ENCODE assay signal across 9 cellular contexts in genomic region chr20:24842591-24843442, GRCh38.
DNase-seq lines count a peak whose midpoint lies in the region; ATAC-seq lines count a peak whose summit lies in the region.
"Had no signal": no experiment of that assay in that cellular context is flagged by ENCODE, and none has a peak within 500 bp of the region (broad histone marks: within the 10 kb centered on the region; RNA-seq: fewer than 3 reads in every experiment).

No MANE protein-coding gene starts in this region.

- H3K27ac Mint-ChIP-seq in memory B cell (no peak overlapping the region), immature natural killer cell (no peak overlapping the region)
- H3K27ac Mint-ChIP-seq: nephron had no signal

- H3K4me1 Mint-ChIP-seq in memory B cell (peaks cover 11% of the 10 kb centered on the region), immature natural killer cell (no peaks in the 10 kb centered on the region)

- ATAC-seq in GM18511 (IDR thresholded peaks at IDR 0.05; ENCODE audit: unreplicated experiment) (peak; percentile 91), GM21723 (IDR thresholded peaks at IDR 0.05; ENCODE audit: unreplicated experiment) (peak; percentile 88), HG03575 (IDR thresholded peaks at IDR 0.05; ENCODE audit: extremely low read depth, insufficient number of reproducible peaks, low FRiP score, unreplicated experiment) (peak; percentile 75), memory B cell (ENCODE audit: low read depth) (peak; percentile 94)

- H3K36me3 Mint-ChIP-seq in memory B cell (no peaks in the 10 kb centered on the region), immature natural killer cell (peaks cover 0 to 6% (median 0%) of the 10 kb centered on the region in 3 donors)

- H3K27me3 Mint-ChIP-seq in memory B cell (peaks cover 12% of the 10 kb centered on the region), immature natural killer cell (ENCODE audit: low read depth in 3 of 3) (peaks cover 8 to 14% (median 12%) of the 10 kb centered on the region in 3 donors)

- H3K4me3 Mint-ChIP-seq in memory B cell (peak overlapping the region; percentile 21), immature natural killer cell (no peak overlapping the region)
- H3K4me3 Mint-ChIP-seq: nephron had no signal

- H3K9me3 Mint-ChIP-seq in memory B cell (peaks cover 15% of the 10 kb centered on the region), immature natural killer cell (peaks cover 6 to 14% (median 9%) of the 10 kb centered on the region in 6 donors)

- no peak for DNase-seq in memory B cell (ENCODE audit: low spot score in 2 of 2)
- no peak for DNase-seq in immature natural killer cell
- no peak for DNase-seq in NCI-H1105 treated with DMSO at 0.1 percent for 48 hours (lab: John Stamatoyannopoulos, UW)
- DNase-seq in NCI-H146 treated with DMSO at 0.1 percent for 48 hours (lab: John Stamatoyannopoulos, UW; ENCODE audit: unreplicated experiment) = no peak
- DNase-seq in amygdala (lab: John Stamatoyannopoulos, UW) = no peak
